ENCODE assay signal across 22 cellular contexts in genomic region chr11:15212876-15213275, GRCh38.
"Had no signal": no experiment of that assay in that cellular context is flagged by ENCODE, and none has a peak within 500 bp of the region (broad histone marks: within the 10 kb centered on the region; RNA-seq: fewer than 3 reads in every experiment).

No MANE protein-coding gene starts in this region.

- H3K4me1 Mint-ChIP-seq: activated naive CD8-positive, alpha-beta T cell treated with anti-CD3 and anti-CD28 coated beads, Interleukin-2, amount 10 ng/mL, durations not matched to agents 7 days and 5 days; memory B cell; nephron had no signal

- H3K9me3 Mint-ChIP-seq: activated naive CD8-positive, alpha-beta T cell treated with anti-CD3 and anti-CD28 coated beads, Interleukin-2, amount 10 ng/mL, durations not matched to agents 7 days and 5 days; dendritic cell treated with granulocyte-macrophage colony-stimulating factor and Interleukin-4, amounts not matched to agents 40 ng/mL and 50 ng/mL, for 4 days; memory B cell; nephron had no signal

- H3K27me3 ChIP-seq: pancreas, upper lobe of right lung had no signal

- ATAC-seq: pancreas; right cardiac atrium; stimulated activated naive CD8-positive, alpha-beta T cell treated with anti-CD3 and anti-CD28 coated beads, Interleukin-15, Interleukin-2, amounts not matched to agents 100 U/mL and 50 U/mL, for 24 hours; upper lobe of right lung had no signal

- H3K4me1 ChIP-seq: pancreas, upper lobe of right lung had no signal

- H3K27me3 Mint-ChIP-seq: dendritic cell treated with granulocyte-macrophage colony-stimulating factor and Interleukin-4, amounts not matched to agents 40 ng/mL and 50 ng/mL, for 4 days had no signal

- H3K36me3 ChIP-seq: pancreas, upper lobe of right lung had no signal

- H3K4me3 ChIP-seq: pancreas, upper lobe of right lung had no signal

- DNase-seq: activated CD4-positive, alpha-beta T cell treated with anti-CD3 and anti-CD28 coated beads for 4 hours; activated CD4-positive, alpha-beta T cell treated with anti-CD3 and anti-CD28 coated beads, Interleukin-2, amount 50 U/mL, for 48 hours; activated CD4-positive, CD25-positive, alpha-beta regulatory T cell; activated CD8-positive, alpha-beta memory T cell treated with anti-CD3 and anti-CD28 coated beads, Interleukin-2, amount 50 U/mL, for 48 hours; activated naive CD4-positive, alpha-beta T cell treated with Interleukin-2 at 50 U/mL for 16 hours; activated naive CD8-positive, alpha-beta T cell treated with anti-CD3 and anti-CD28 coated beads, Interleukin-2, amount 10 ng/mL, durations not matched to agents 7 days and 5 days; activated T-cell treated with anti-CD3 and anti-CD28 coated beads, Interleukin-2, amount 50 U/mL, for 48 hours; amygdala; effector CD8-positive, alpha-beta T cell; glutamatergic neuron; hippocampal formation; left colon; pancreas; right cardiac atrium; stimulated activated CD4-positive, alpha-beta T cell treated with anti-CD3 and anti-CD28 coated beads, Interleukin-12 subunit alpha, Interleukin-12 subunit beta, amount 100 ng/mL, for 4 hours; stimulated activated CD4-positive, alpha-beta T cell treated with anti-CD3 and anti-CD28 coated beads, Interleukin-4, amount 100 ng/mL, for 4 hours; stimulated activated naive CD8-positive, alpha-beta T cell treated with anti-CD3 and anti-CD28 coated beads, Interleukin-15, Interleukin-2, amounts not matched to agents 100 U/mL and 50 U/mL, for 24 hours; T1000; upper lobe of right lung had no signal

- H3K27ac Mint-ChIP-seq: activated naive CD8-positive, alpha-beta T cell treated with anti-CD3 and anti-CD28 coated beads, Interleukin-2, amount 10 ng/mL, durations not matched to agents 7 days and 5 days; dendritic cell treated with granulocyte-macrophage colony-stimulating factor and Interleukin-4, amounts not matched to agents 40 ng/mL and 50 ng/mL, for 4 days; memory B cell had no signal

- H3K4me3 Mint-ChIP-seq: activated naive CD8-positive, alpha-beta T cell treated with anti-CD3 and anti-CD28 coated beads, Interleukin-2, amount 10 ng/mL, durations not matched to agents 7 days and 5 days; dendritic cell treated with granulocyte-macrophage colony-stimulating factor and Interleukin-4, amounts not matched to agents 40 ng/mL and 50 ng/mL, for 4 days; memory B cell; nephron had no signal

- H3K27ac ChIP-seq: pancreas, upper lobe of right lung had no signal

- H3K9me3 ChIP-seq: pancreas, upper lobe of right lung had no signal

- H3K36me3 Mint-ChIP-seq: activated naive CD8-positive, alpha-beta T cell treated with anti-CD3 and anti-CD28 coated beads, Interleukin-2, amount 10 ng/mL, durations not matched to agents 7 days and 5 days; memory B cell had no signal
